1 cellular context compared by ENCODE assay signal in the genomic region with DNA sequence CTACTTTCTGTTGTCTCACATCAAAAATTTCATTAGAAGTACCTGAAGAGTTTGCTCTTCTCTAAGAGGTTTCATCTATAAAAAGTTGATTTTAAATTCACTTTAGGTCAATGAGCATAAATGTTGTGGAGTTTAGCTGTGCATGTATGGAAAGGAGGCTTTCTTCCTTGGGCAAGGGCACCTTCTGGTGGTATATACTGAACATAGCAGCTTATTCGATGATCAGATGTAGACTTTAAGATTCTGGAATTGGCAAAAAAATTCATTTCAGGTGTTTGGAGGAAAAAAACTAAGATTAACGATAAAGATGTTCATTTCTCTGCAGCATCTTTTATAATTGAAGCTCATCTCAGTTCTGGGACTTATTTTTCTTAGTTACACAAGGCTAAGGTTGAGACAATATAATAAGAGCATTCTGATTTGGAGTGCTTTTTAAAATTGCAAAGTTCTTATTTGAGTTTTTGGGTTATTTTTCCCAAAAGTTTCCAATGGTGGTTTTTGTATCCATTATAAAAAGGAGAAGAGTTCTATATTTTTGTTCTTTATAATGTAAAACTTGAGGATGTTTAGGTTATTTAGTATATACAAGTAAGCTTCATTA.
TF ChIP-seq lines count a peak whose summit lies in the region.

No MANE protein-coding gene starts in this region.

TF ChIP-seq in WTC11, 78 proteins besides CTCF, POLR2A, EP300 and RAD21 (continued from another document):
- TF ChIP-seq, protein P1, sequence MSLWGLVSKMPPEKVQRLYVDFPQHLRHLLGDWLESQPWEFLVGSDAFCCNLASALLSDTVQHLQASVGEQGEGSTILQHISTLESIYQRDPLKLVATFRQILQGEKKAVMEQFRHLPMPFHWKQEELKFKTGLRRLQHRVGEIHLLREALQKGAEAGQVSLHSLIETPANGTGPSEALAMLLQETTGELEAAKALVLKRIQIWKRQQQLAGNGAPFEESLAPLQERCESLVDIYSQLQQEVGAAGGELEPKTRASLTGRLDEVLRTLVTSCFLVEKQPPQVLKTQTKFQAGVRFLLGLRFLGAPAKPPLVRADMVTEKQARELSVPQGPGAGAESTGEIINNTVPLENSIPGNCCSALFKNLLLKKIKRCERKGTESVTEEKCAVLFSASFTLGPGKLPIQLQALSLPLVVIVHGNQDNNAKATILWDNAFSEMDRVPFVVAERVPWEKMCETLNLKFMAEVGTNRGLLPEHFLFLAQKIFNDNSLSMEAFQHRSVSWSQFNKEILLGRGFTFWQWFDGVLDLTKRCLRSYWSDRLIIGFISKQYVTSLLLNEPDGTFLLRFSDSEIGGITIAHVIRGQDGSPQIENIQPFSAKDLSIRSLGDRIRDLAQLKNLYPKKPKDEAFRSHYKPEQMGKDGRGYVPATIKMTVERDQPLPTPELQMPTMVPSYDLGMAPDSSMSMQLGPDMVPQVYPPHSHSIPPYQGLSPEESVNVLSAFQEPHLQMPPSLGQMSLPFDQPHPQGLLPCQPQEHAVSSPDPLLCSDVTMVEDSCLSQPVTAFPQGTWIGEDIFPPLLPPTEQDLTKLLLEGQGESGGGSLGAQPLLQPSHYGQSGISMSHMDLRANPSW (CRISPR knock-in tag; conservative IDR thresholded peaks at IDR 0.05; ENCODE audit: low read depth): no peak
- TF ChIP-seq, protein P2, sequence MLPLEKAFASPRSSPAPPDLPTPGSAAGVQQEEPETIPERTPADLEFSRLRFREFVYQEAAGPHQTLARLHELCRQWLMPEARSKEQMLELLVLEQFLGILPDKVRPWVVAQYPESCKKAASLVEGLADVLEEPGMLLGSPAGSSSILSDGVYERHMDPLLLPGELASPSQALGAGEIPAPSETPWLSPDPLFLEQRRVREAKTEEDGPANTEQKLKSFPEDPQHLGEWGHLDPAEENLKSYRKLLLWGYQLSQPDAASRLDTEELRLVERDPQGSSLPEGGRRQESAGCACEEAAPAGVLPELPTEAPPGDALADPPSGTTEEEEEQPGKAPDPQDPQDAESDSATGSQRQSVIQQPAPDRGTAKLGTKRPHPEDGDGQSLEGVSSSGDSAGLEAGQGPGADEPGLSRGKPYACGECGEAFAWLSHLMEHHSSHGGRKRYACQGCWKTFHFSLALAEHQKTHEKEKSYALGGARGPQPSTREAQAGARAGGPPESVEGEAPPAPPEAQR (CRISPR knock-in tag; IDR thresholded peaks at IDR 0.05): no peak
- TF ChIP-seq ZBTB21 (CRISPR knock-in tag; IDR thresholded peaks at IDR 0.05; ENCODE audit: borderline replicate concordance): no peak
- no peak for TF ChIP-seq ZNF121 (CRISPR knock-in tag; IDR thresholded peaks at IDR 0.05)
- TF ChIP-seq ZNF232 (CRISPR knock-in tag; IDR thresholded peaks at IDR 0.05): no peak
